In the genomic region with DNA sequence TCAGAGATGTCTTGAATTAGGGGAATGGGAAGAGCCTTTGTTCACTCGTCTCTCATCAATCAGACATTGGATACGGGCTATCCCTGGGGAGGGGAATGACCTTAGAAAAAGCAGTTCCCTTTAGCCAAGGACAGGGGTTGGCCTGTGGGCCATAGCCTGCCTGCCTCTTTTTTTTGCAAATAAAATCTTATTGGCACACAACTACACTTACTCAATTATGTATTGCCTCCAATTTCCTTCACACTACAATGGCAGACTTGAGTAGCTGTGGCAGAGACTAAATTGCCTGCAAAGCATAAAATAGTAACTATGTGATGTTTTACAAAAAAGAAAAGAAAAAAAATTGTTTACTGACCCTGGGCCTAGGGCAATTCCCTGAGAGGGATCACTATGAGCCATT, we compare ENCODE assay signal across 29 cellular contexts. TPM values are rescaled to one million over a fixed set of nuclear protein-coding genes. Genes with fewer than 3 reads are reported as not detected.
"Had no signal": no experiment of that assay in that cellular context is flagged by ENCODE, and none has a peak within 500 bp of the region (broad histone marks: within the 10 kb centered on the region; RNA-seq: fewer than 3 reads in every experiment).

No MANE protein-coding gene starts in this region.

- H3K4me1 ChIP-seq: parathyroid adenoma, prostate gland, tibial nerve, upper lobe of right lung had no signal

- H3K9ac ChIP-seq: parathyroid adenoma had no signal

- FAIRE-seq: bronchial epithelial cell, endometrium, frontal cortex, keratinocyte, small intestine had no signal

- ATAC-seq: esophagus mucosa; natural killer cell treated with Interleukin-12 subunit alpha and Interleukin-12 subunit beta and Interleukin-15 and Interleukin-18, amount 100 ng/mL, for 72 hours; upper lobe of right lung had no signal

- H3K9me3 ChIP-seq: heart right ventricle, prostate gland, tibial nerve, upper lobe of right lung had no signal

- H2AFZ ChIP-seq: parathyroid adenoma had no signal

- H3K27me3 ChIP-seq: heart right ventricle, tibial nerve, upper lobe of right lung had no signal

- H3K36me3 Mint-ChIP-seq: immature natural killer cell; natural killer cell treated with Interleukin-12 subunit alpha and Interleukin-12 subunit beta and Interleukin-15 and Interleukin-18, amount 100 ng/mL, for 72 hours had no signal

- H3K4me1 Mint-ChIP-seq: central memory CD8-positive, alpha-beta T cell; immature natural killer cell had no signal

- DNase-seq: cortex of kidney; dorsolateral prefrontal cortex; effector memory CD4-positive, alpha-beta T cell; heart right ventricle; immature natural killer cell; occipital lobe; stimulated activated CD4-positive, alpha-beta T cell treated with anti-CD3 and anti-CD28 coated beads, Interleukin-2, amount 100 ng/mL, for 48 hours; stimulated activated naive CD4-positive, alpha-beta T cell treated with Interleukin-2 at 50 U/mL for 16 hours; upper lobe of right lung had no signal

- H3K27ac Mint-ChIP-seq: immature natural killer cell; natural killer cell treated with Interleukin-12 subunit alpha and Interleukin-12 subunit beta and Interleukin-15 and Interleukin-18, amount 100 ng/mL, for 72 hours had no signal

- H3K27me3 Mint-ChIP-seq: central memory CD8-positive, alpha-beta T cell had no signal

- H3K79me2 ChIP-seq: parathyroid adenoma had no signal

- H3K4me3 ChIP-seq: dorsolateral prefrontal cortex, heart right ventricle, prostate gland, tibial nerve, upper lobe of right lung had no signal

- H3K9me3 Mint-ChIP-seq: central memory CD8-positive, alpha-beta T cell; immature natural killer cell; natural killer cell treated with Interleukin-12 subunit alpha and Interleukin-12 subunit beta and Interleukin-15 and Interleukin-18, amount 100 ng/mL, for 72 hours had no signal

- H3K27ac ChIP-seq: dorsolateral prefrontal cortex, heart right ventricle, parathyroid adenoma, prostate gland, upper lobe of right lung had no signal

- H3K36me3 ChIP-seq: heart right ventricle, prostate gland, tibial nerve, upper lobe of right lung had no signal

- H3K4me3 Mint-ChIP-seq: central memory CD8-positive, alpha-beta T cell; immature natural killer cell; natural killer cell treated with Interleukin-12 subunit alpha and Interleukin-12 subunit beta and Interleukin-15 and Interleukin-18, amount 100 ng/mL, for 72 hours had no signal

RNA-seq across cellular contexts. Expression of gene PPP1R2C, which starts 23.4 kb away (rescaled TPM):
- total RNA-seq: bronchial epithelial cell; dorsolateral prefrontal cortex; esophagus mucosa; fibroblast of lung; frontal cortex; glomerular endothelial cell; heart right ventricle; liver; lung microvascular endothelial cell; mesenteric fat pad; mucosa of gallbladder; myocyte; natural killer cell treated with Interleukin-12 subunit alpha and Interleukin-12 subunit beta and Interleukin-15 and Interleukin-18, amount 100 ng/mL, for 72 hours; occipital lobe; renal cortical epithelial cell; temporal lobe; tibial nerve; upper lobe of right lung had no signal
